8 cellular contexts compared by ENCODE assay signal in the genomic region with DNA sequence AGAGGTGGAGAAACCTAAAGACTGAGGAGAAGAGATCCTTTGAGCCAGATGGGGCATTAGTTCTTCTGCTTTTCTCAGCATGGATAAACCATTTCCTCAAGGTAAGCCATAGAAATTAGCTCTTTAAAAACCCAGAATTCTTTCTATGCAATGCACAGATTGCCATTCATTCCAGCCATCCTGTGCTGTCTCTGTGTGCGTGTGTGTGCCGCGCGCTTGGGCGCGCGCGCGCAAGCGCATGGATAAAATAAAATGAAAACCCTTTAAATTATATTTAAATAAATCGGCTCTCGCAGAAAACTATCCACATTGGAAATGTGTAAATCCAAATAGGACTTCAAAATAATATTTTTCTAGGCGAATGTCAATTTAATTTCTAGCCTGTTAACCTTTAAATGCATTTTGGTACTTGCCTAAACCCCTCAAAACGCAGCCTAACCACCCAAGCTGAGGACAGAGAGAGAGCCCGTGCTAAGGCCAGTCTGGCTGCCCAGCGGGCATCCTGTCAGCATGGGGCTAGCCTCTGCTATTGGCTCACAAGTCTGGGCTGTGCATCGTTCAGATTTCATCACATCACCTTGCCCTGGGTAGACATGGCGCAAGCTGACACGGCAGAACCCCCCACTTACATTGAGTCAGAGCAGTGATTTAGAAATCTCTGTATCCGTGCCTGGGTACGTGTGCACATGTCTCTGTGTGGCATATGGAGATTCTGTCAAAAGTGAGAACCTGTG.
A peak's percentile ranks its signal among the peaks of the same experiment; 100 is the strongest.
DNase-seq lines count a peak whose midpoint lies in the region; ATAC-seq and TF ChIP-seq lines count a peak whose summit lies in the region.

No MANE protein-coding gene starts in this region.

- H3K4me1 ChIP-seq in iPS-20b (ENCODE audit: insufficient read depth, low read length) = peaks cover 8% of the 10 kb centered on the region; the same call in 1 of the 2 replicates
- peaks cover 0 to 5% of the 10 kb centered on the region in 2 donors for H3K4me1 ChIP-seq in thoracic aorta (ENCODE audit: control insufficient read depth in 1 of 2, low read depth in 2 of 2)

- CTCF ChIA-PET in activated CD8-positive, alpha-beta memory T cell treated with anti-CD3 and anti-CD28 coated beads, Interleukin-2, amount 10 ng/mL, durations not matched to agents 7 days and 5 days (lab: Charles Lee) = no interaction called here

- no peaks in the 10 kb centered on the region for H3K27me3 Mint-ChIP-seq in activated CD8-positive, alpha-beta memory T cell treated with anti-CD3 and anti-CD28 coated beads, Interleukin-2, amount 10 ng/mL, durations not matched to agents 7 days and 5 days

- H3K27ac Mint-ChIP-seq in activated CD8-positive, alpha-beta memory T cell treated with anti-CD3 and anti-CD28 coated beads, Interleukin-2, amount 10 ng/mL, durations not matched to agents 7 days and 5 days = no peak overlapping the region

- DNase-seq in activated CD8-positive, alpha-beta memory T cell treated with anti-CD3 and anti-CD28 coated beads, Interleukin-2, amount 10 ng/mL, durations not matched to agents 7 days and 5 days = no peak
- DNase-seq in activated CD8-positive, alpha-beta memory T cell treated with anti-CD3 and anti-CD28 coated beads, Interleukin-2, amount 50 U/mL, for 4 hours = no peak
- peak; percentile 60 for DNase-seq in amniotic epithelial cell (ENCODE audit: low read depth)
- no peak for DNase-seq in thoracic aorta (ENCODE audit: low spot score)
- no peak for DNase-seq in midbrain (lab: John Stamatoyannopoulos, UW)
- DNase-seq in activated CD4-positive, CD25-positive, alpha-beta regulatory T cell treated with anti-CD3 and anti-CD28 coated beads, Interleukin-2, amount 50 U/mL, for 72 hours = no peak
- DNase-seq in T1000 (lab: John Stamatoyannopoulos, UW) = no peak

- H3K36me3 ChIP-seq in iPS-20b (ENCODE audit: insufficient read depth, low read depth, low read length) (no peaks in the 10 kb centered on the region), thoracic aorta (no peaks in the 10 kb centered on the region)

- H3K9me3 Mint-ChIP-seq in activated CD8-positive, alpha-beta memory T cell treated with anti-CD3 and anti-CD28 coated beads, Interleukin-2, amount 10 ng/mL, durations not matched to agents 7 days and 5 days (ENCODE audit: low read depth) = no peaks in the 10 kb centered on the region

- no peak overlapping the region for H3K27ac ChIP-seq in iPS-20b (ENCODE audit: low read length)
- peak overlapping the region in 1 of 2 donors; percentile 9 for H3K27ac ChIP-seq in thoracic aorta

- H3K4me3 Mint-ChIP-seq in activated CD8-positive, alpha-beta memory T cell treated with anti-CD3 and anti-CD28 coated beads, Interleukin-2, amount 10 ng/mL, durations not matched to agents 7 days and 5 days = peak overlapping the region; percentile 61

- H3K27me3 ChIP-seq in iPS-20b (ENCODE audit: insufficient read depth, low read length) (no peaks in the 10 kb centered on the region), thoracic aorta (replicated peaks; ENCODE audit: insufficient read depth) (no peaks in the 10 kb centered on the region)

- H3K9me3 ChIP-seq in iPS-20b (ENCODE audit: insufficient read depth, low read depth, low read length) (peaks cover 46% of the 10 kb centered on the region), thoracic aorta (no peaks in the 10 kb centered on the region)

- H3K4me3 ChIP-seq in iPS-20b (ENCODE audit: low read length) = peak overlapping the region; percentile 83
- H3K4me3 ChIP-seq in thoracic aorta = peak overlapping the region; percentile 68

- no peaks in the 10 kb centered on the region for H3K36me3 Mint-ChIP-seq in activated CD8-positive, alpha-beta memory T cell treated with anti-CD3 and anti-CD28 coated beads, Interleukin-2, amount 10 ng/mL, durations not matched to agents 7 days and 5 days

- TF ChIP-seq CTCF in thoracic aorta (IDR thresholded peaks at IDR 0.05) = no peak

- ATAC-seq in activated CD8-positive, alpha-beta memory T cell treated with anti-CD3 and anti-CD28 coated beads, Interleukin-2, amount 10 ng/mL, durations not matched to agents 7 days and 5 days = no peak
- ATAC-seq in thoracic aorta (ENCODE audit: insufficient number of reproducible peaks, low FRiP score, low read depth) = no peak

- peak overlapping the region; percentile 49; the same call in 1 of the 2 replicates for H3K9ac ChIP-seq in iPS-20b (ENCODE audit: low read depth, low read length)

- H3K4me1 Mint-ChIP-seq in activated CD8-positive, alpha-beta memory T cell treated with anti-CD3 and anti-CD28 coated beads, Interleukin-2, amount 10 ng/mL, durations not matched to agents 7 days and 5 days = peaks cover 7% of the 10 kb centered on the region
